In the genomic region with DNA sequence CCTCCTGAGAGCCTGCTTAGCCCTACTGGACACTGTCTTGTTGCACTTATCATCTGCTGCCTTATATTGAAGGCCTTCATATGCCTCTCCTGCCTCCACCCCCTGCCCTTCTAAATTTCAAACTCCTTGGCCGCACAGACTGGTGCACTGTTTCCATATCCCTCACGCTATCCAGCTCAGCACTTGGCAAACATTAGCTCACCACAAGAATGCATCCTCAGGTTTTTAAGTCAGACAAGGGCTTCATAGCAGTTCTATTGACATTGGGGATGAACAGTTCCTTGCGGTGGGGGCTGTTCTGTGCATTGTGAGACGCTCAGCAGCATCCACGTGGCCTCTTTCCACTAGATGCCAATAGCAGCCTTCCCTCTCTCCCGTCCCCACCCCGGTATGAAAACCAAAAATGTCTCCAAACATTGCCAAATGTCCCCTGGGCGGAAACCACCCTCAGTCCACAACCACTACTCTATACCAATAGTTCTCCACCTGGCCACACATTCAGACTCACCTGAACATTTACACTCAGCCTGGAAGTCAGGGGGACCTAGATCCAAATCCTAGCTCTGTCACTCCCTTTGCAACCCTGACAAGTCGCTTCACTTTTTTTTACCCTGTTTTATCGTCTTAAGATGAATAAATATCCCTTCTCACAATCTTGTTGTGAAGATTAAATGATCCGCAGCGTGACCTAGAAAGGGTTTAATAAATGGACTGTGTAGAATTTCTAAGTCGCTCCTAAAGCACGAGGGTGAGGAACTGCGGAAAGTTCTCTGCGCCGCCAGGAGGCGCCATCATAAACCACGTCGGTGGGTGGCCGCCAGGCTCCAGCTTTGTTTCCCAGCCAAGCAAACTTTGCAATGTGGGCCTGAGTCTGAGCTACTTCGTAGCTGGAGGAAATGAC, we compare ENCODE assay signal across 1 cellular context.
TF ChIP-seq lines count a peak whose summit lies in the region.

No MANE protein-coding gene starts in this region.

TF ChIP-seq in IMR-90, 13 proteins besides CTCF, POLR2A, EP300 and RAD21:
- TF ChIP-seq RCOR1 (IDR thresholded peaks at IDR 0.05; ENCODE audit: insufficient replicate concordance, low read length) (no peak), SMC3 (IDR thresholded peaks at IDR 0.05; ENCODE audit: low read depth, low read length) (peak; percentile 37; the same call in 1 of the 2 replicates)
